11 cellular contexts compared by ENCODE assay signal in the genomic region with DNA sequence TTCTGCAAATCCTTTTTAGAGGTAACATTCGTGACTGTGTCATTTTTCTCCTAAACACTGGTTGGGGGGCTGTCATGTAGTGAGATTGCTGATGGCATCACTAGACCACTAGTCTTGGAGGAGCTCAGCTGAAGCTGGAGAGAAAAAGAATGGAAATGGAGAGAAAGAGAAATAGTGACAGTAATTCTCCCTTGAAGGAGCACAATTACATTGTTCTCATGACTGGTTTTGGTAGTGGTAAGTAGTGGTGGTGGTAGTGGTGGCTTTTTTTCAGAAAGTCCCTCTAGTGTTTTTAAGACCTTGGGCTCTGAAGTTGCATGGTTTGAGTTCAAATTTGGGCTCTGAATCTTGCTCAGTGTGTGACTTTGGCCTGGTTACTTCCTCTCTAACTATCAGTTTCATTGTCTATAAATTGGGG.
DNase-seq lines count a peak whose midpoint lies in the region; ATAC-seq and TF ChIP-seq lines count a peak whose summit lies in the region.
"Had no signal": no experiment of that assay in that cellular context is flagged by ENCODE, and none has a peak within 500 bp of the region (broad histone marks: within the 10 kb centered on the region; RNA-seq: fewer than 3 reads in every experiment).

No MANE protein-coding gene starts in this region.

- no peak overlapping the region for H3K9ac ChIP-seq in endodermal cell (ENCODE audit: extremely low read depth, low read length, poor library complexity, severe bottlenecking)

- H3K36me3 Mint-ChIP-seq in endodermal cell (ENCODE audit: low read depth) = peaks cover 35% of the 10 kb centered on the region

- peak overlapping the region; percentile 80 for H3K27ac Mint-ChIP-seq in endodermal cell
- H3K27ac Mint-ChIP-seq: T-helper 17 cell had no signal

- H3K9me3 Mint-ChIP-seq in endodermal cell = no peaks in the 10 kb centered on the region

- 95 to 100% methylated on average over 1 of the region's 1 CpG for WGBS in endodermal cell (ENCODE audit: insufficient coverage in 1 of 2, insufficient read length in 1 of 2), 2 experiments

- no peaks in the 10 kb centered on the region for H3K9me3 ChIP-seq in endodermal cell (ENCODE audit: control insufficient read depth, low read length)
- H3K9me3 ChIP-seq in BE2C = no peaks in the 10 kb centered on the region; the same call in 1 of the 2 replicates

- no peak for TF ChIP-seq CTCF in endodermal cell (conservative IDR thresholded peaks at IDR 0.05)
- no peak for TF ChIP-seq CTCF in BE2C (IDR thresholded peaks at IDR 0.05; ENCODE audit: low read depth, low read length)

- H3K36me3 ChIP-seq in endodermal cell (ENCODE audit: control insufficient read depth, insufficient read depth, low read length) = peaks cover 1% of the 10 kb centered on the region
- no peaks in the 10 kb centered on the region for H3K36me3 ChIP-seq in BE2C

- H3K27me3 Mint-ChIP-seq in endodermal cell (ENCODE audit: insufficient read depth) = no peaks in the 10 kb centered on the region
- H3K27me3 Mint-ChIP-seq: T-helper 17 cell had no signal

- no peak for DNase-seq in endodermal cell
- DNase-seq in NCI-H2107 treated with DMSO at 0.1 percent for 48 hours (lab: John Stamatoyannopoulos, UW; ENCODE audit: unreplicated experiment) = no peak
- no peak for DNase-seq in midbrain (lab: John Stamatoyannopoulos, UW)
- no peak for DNase-seq in BE2C
- DNase-seq: DMS153; NCI-H1436 treated with DMSO at 0.1 percent for 48 hours; stimulated activated CD4-positive, alpha-beta T cell treated with anti-CD3 and anti-CD28 coated beads, Interleukin-4, amount 100 ng/mL, for 24 hours; T-helper 17 cell had no signal

- H3K4me3 ChIP-seq in endodermal cell (ENCODE audit: low read length) (no peak overlapping the region), BE2C (ENCODE audit: low read depth, low read length) (no peak overlapping the region)

- ATAC-seq in GM18867 (IDR thresholded peaks at IDR 0.05; ENCODE audit: unreplicated experiment) (peak; percentile 43), GM21526 (IDR thresholded peaks at IDR 0.05; ENCODE audit: low FRiP score, unreplicated experiment) (peak; percentile 50), HG03159 (IDR thresholded peaks at IDR 0.05; ENCODE audit: unreplicated experiment) (peak; percentile 54)
- ATAC-seq: T-helper 17 cell had no signal

- no peak overlapping the region for H3K4me3 Mint-ChIP-seq in endodermal cell
- H3K4me3 Mint-ChIP-seq: T-helper 17 cell had no signal

- H3K4me1 ChIP-seq in endodermal cell (ENCODE audit: control insufficient read depth, insufficient read depth, low read length) (no peaks in the 10 kb centered on the region), BE2C (peaks cover 3% of the 10 kb centered on the region; the same call in 1 of the 2 replicates)

- H3K27ac ChIP-seq in endodermal cell (ENCODE audit: low read depth, low read length) = no peak overlapping the region

- H3K4me1 Mint-ChIP-seq in endodermal cell = peaks cover 35% of the 10 kb centered on the region

- H3K27me3 ChIP-seq in endodermal cell (ENCODE audit: control insufficient read depth, insufficient read depth, low read length, poor library complexity, severe bottlenecking) (no peaks in the 10 kb centered on the region), BE2C (no peaks in the 10 kb centered on the region)
